Comparison of ENCODE assay signal across 22 cellular contexts in genomic region chr5:6598351-6598900, GRCh38. TPM values are rescaled to one million over a fixed set of nuclear protein-coding genes. Genes with fewer than 3 reads are reported as not detected.
DNase-seq lines count a peak whose midpoint lies in the region; ATAC-seq, FAIRE-seq and TF ChIP-seq lines count a peak whose summit lies in the region.
"Had no signal": no experiment of that assay in that cellular context is flagged by ENCODE, and none has a peak within 500 bp of the region (broad histone marks: within the 10 kb centered on the region; RNA-seq: fewer than 3 reads in every experiment).

No MANE protein-coding gene starts in this region.

- no peak overlapping the region for H3K27ac ChIP-seq in astrocyte (ENCODE audit: low read depth, low read length)
- peak overlapping the region in 3 of 4 donors; percentile 65 to 75 (median 71) for H3K27ac ChIP-seq in gastroesophageal sphincter
- H3K27ac ChIP-seq: WERI-Rb-1 had no signal

- DNase-seq in AG10803 (ENCODE audit: low read depth) (peak; percentile 37), astrocyte (ENCODE audit: low read depth) (peak; percentile 9), osteocyte (ENCODE audit: extremely low spot score, unreplicated experiment) (peak; percentile 72), pons (ENCODE audit: low spot score) (no peak), NCI-H1048 (lab: John Stamatoyannopoulos, UW) (no peak), cerebellum (ENCODE audit: low spot score) (no peak)
- DNase-seq: activated CD4-positive, alpha-beta memory T cell treated with anti-CD3 and anti-CD28 coated beads for 36 hours; activated T-cell treated with anti-CD3 and anti-CD28 coated beads, Interleukin-2, amount 50 U/mL, for 72 hours; CD4-positive, CD25-positive, alpha-beta regulatory T cell; DND-41; kidney; NCI-H187; NCI-H446; NK-92 treated with Interleukin-12 subunit alpha and Interleukin-12 subunit beta, amount 100 ng/mL, for 24 hours; stimulated activated naive CD8-positive, alpha-beta T cell treated with anti-CD3 and anti-CD28 coated beads, Interleukin-15, amount 100 ng/mL, for 72 hours; WERI-Rb-1 had no signal

- H3K9me3 Mint-ChIP-seq in astrocyte (ENCODE audit: unreplicated experiment) = peaks cover 3% of the 10 kb centered on the region
- H3K9me3 Mint-ChIP-seq in osteocyte (ENCODE audit: unreplicated experiment) = no peaks in the 10 kb centered on the region
- H3K9me3 Mint-ChIP-seq: activated CD4-positive, alpha-beta memory T cell treated with anti-CD3 and anti-CD28 coated beads for 36 hours; activated T-cell treated with anti-CD3 and anti-CD28 coated beads, Interleukin-2, amount 50 U/mL, for 72 hours; CD4-positive, CD25-positive, alpha-beta regulatory T cell; natural killer cell treated with Interleukin-12 subunit alpha and Interleukin-12 subunit beta and Interleukin-15 and Interleukin-18, amount 100 ng/mL, for 72 hours; stimulated activated naive CD8-positive, alpha-beta T cell treated with anti-CD3 and anti-CD28 coated beads, Interleukin-15, amount 100 ng/mL, for 72 hours had no signal

- ATAC-seq in gastroesophageal sphincter (peak; percentile 84), GM18867 (IDR thresholded peaks at IDR 0.05; ENCODE audit: unreplicated experiment) (no peak)
- ATAC-seq: activated T-cell treated with anti-CD3 and anti-CD28 coated beads, Interleukin-2, amount 50 U/mL, for 72 hours; natural killer cell treated with Interleukin-12 subunit alpha and Interleukin-12 subunit beta and Interleukin-15 and Interleukin-18, amount 100 ng/mL, for 72 hours; stimulated activated naive CD8-positive, alpha-beta T cell treated with anti-CD3 and anti-CD28 coated beads, Interleukin-15, amount 100 ng/mL, for 72 hours had no signal

- no peaks in the 10 kb centered on the region for H3K79me2 ChIP-seq in astrocyte (ENCODE audit: insufficient read depth, low read length)

- H3K36me3 ChIP-seq in astrocyte (ENCODE audit: insufficient read depth, low read length) (peaks cover 43% of the 10 kb centered on the region), gastroesophageal sphincter (peaks cover 0 to 76% of the 10 kb centered on the region in 2 donors)

- H3K27ac Mint-ChIP-seq in astrocyte (ENCODE audit: unreplicated experiment) = no peak overlapping the region
- H3K27ac Mint-ChIP-seq in osteocyte (ENCODE audit: unreplicated experiment) = no peak overlapping the region
- H3K27ac Mint-ChIP-seq: activated CD4-positive, alpha-beta memory T cell treated with anti-CD3 and anti-CD28 coated beads for 36 hours; activated naive CD8-positive, alpha-beta T cell; activated T-cell treated with anti-CD3 and anti-CD28 coated beads, Interleukin-2, amount 50 U/mL, for 72 hours; CD4-positive, CD25-positive, alpha-beta regulatory T cell; natural killer cell treated with Interleukin-12 subunit alpha and Interleukin-12 subunit beta and Interleukin-15 and Interleukin-18, amount 100 ng/mL, for 72 hours; stimulated activated naive CD8-positive, alpha-beta T cell treated with anti-CD3 and anti-CD28 coated beads, Interleukin-15, amount 100 ng/mL, for 72 hours had no signal

- FAIRE-seq in astrocyte (lab: Jason Lieb, UNC) = no peak
- FAIRE-seq: endometrium, kidney, urothelium cell line had no signal

- H3K4me1 Mint-ChIP-seq in astrocyte (ENCODE audit: low read depth, unreplicated experiment) (no peaks in the 10 kb centered on the region), osteocyte (ENCODE audit: unreplicated experiment) (no peaks in the 10 kb centered on the region)
- H3K4me1 Mint-ChIP-seq: CD4-positive, CD25-positive, alpha-beta regulatory T cell; stimulated activated naive CD8-positive, alpha-beta T cell treated with anti-CD3 and anti-CD28 coated beads, Interleukin-15, amount 100 ng/mL, for 72 hours had no signal

- no peak overlapping the region for H3K9ac ChIP-seq in astrocyte (ENCODE audit: low read length)

- no peak overlapping the region for H3K4me2 ChIP-seq in astrocyte (ENCODE audit: low read length)

- H2AFZ ChIP-seq in astrocyte (ENCODE audit: low read depth, low read length) = no peak overlapping the region

- H3K27me3 ChIP-seq in astrocyte (ENCODE audit: insufficient read depth, low read length) (no peaks in the 10 kb centered on the region), gastroesophageal sphincter (no peaks in the 10 kb centered on the region)

- H3K9me3 ChIP-seq in astrocyte (ENCODE audit: insufficient read depth, low read depth, low read length) (no peaks in the 10 kb centered on the region), gastroesophageal sphincter (no peaks in the 10 kb centered on the region)

- TF ChIP-seq EP300 in gastroesophageal sphincter (IDR thresholded peaks at IDR 0.05) = no peak

- H3K27me3 Mint-ChIP-seq in astrocyte (ENCODE audit: low read depth, unreplicated experiment) (no peaks in the 10 kb centered on the region), osteocyte (ENCODE audit: unreplicated experiment) (no peaks in the 10 kb centered on the region)
- H3K27me3 Mint-ChIP-seq: activated CD4-positive, alpha-beta memory T cell treated with anti-CD3 and anti-CD28 coated beads for 36 hours; activated naive CD8-positive, alpha-beta T cell; CD4-positive, CD25-positive, alpha-beta regulatory T cell; natural killer cell treated with Interleukin-12 subunit alpha and Interleukin-12 subunit beta and Interleukin-15 and Interleukin-18, amount 100 ng/mL, for 72 hours; stimulated activated naive CD8-positive, alpha-beta T cell treated with anti-CD3 and anti-CD28 coated beads, Interleukin-15, amount 100 ng/mL, for 72 hours had no signal

- 66 to 76% methylated on average over 13 to 14 of the region's 14 CpGs for WGBS in gastroesophageal sphincter (ENCODE audit: low coverage in 1 of 2), 2 donors

- no peaks in the 10 kb centered on the region for H3K4me1 ChIP-seq in astrocyte (ENCODE audit: insufficient read depth, low read length)
- peaks cover 0 to 16% (median 0%) of the 10 kb centered on the region in 3 donors for H3K4me1 ChIP-seq in gastroesophageal sphincter

- H3K36me3 Mint-ChIP-seq in astrocyte (ENCODE audit: low read depth, unreplicated experiment) (peaks cover 36% of the 10 kb centered on the region), osteocyte (ENCODE audit: unreplicated experiment) (peaks cover 50% of the 10 kb centered on the region)

- H3K4me3 ChIP-seq in AG10803 (ENCODE audit: low read length) (no peak overlapping the region), astrocyte (ENCODE audit: insufficient read depth, low read depth, low read length) (no peak overlapping the region), gastroesophageal sphincter (no peak overlapping the region)

- no peak for TF ChIP-seq CTCF in AG10803 (conservative IDR thresholded peaks at IDR 0.05; ENCODE audit: low read length)
- TF ChIP-seq CTCF in astrocyte (IDR thresholded peaks at IDR 0.05; ENCODE audit: insufficient read depth, low read depth, low read length) = no peak
- no peak for TF ChIP-seq CTCF in gastroesophageal sphincter (IDR thresholded peaks at IDR 0.05)
- no peak for TF ChIP-seq CTCF in osteocyte (IDR thresholded peaks at IDR 0.05)

- peaks cover 25% of the 10 kb centered on the region for H4K20me1 ChIP-seq in astrocyte (ENCODE audit: insufficient read depth, low read length)

- TF ChIP-seq POLR2A in gastroesophageal sphincter (IDR thresholded peaks at IDR 0.05) = no peak

- H3K4me3 Mint-ChIP-seq in astrocyte (ENCODE audit: unreplicated experiment) (no peak overlapping the region), osteocyte (ENCODE audit: unreplicated experiment) (no peak overlapping the region)
- H3K4me3 Mint-ChIP-seq: activated CD4-positive, alpha-beta memory T cell treated with anti-CD3 and anti-CD28 coated beads for 36 hours; activated naive CD8-positive, alpha-beta T cell; activated T-cell treated with anti-CD3 and anti-CD28 coated beads, Interleukin-2, amount 50 U/mL, for 72 hours; CD4-positive, CD25-positive, alpha-beta regulatory T cell; natural killer cell treated with Interleukin-12 subunit alpha and Interleukin-12 subunit beta and Interleukin-15 and Interleukin-18, amount 100 ng/mL, for 72 hours; stimulated activated naive CD8-positive, alpha-beta T cell treated with anti-CD3 and anti-CD28 coated beads, Interleukin-15, amount 100 ng/mL, for 72 hours had no signal

RNA-seq across cellular contexts. Expression of gene NSUN2, which starts 34.4 kb away (rescaled TPM):
- total RNA-seq in astrocyte (71.5 and 78.8 TPM in 2 replicates), gastroesophageal sphincter (10 to 100 TPM; 34.0 to 50.3 (median 43.6) TPM), osteocyte (48.7 and 50.1 TPM in 2 replicates), cerebellum (42.6 TPM)

RNA-seq across cellular contexts. Expression of gene SRD5A1, which starts 34.8 kb away (rescaled TPM):
- total RNA-seq in astrocyte (27.6 and 30.6 TPM in 2 replicates), gastroesophageal sphincter (1 to 10 TPM; 2.2 to 5.6 (median 3.4) TPM), osteocyte (25.0 and 28.5 TPM in 2 replicates), cerebellum (30.8 TPM)

Comparison
In these comparisons a context has a peak if more than half of its experiments do, and no peak if none do; other contexts are left out.
1. DNase-seq: peak in AG10803 (single experiment), astrocyte (single experiment) and osteocyte (single experiment); none in pons (single experiment), NCI-H1048 (single experiment) and cerebellum (single experiment).